ENCODE assay signal across 9 cellular contexts in genomic region chr1:154406572-154406879, GRCh38. TPM values are rescaled to one million over a fixed set of nuclear protein-coding genes. Genes with fewer than 3 reads are reported as not detected.
A peak's percentile ranks its signal among the peaks of the same experiment; 100 is the strongest.
DNase-seq lines count a peak whose midpoint lies in the region; ATAC-seq and TF ChIP-seq lines count a peak whose summit lies in the region.
"Had no signal": no experiment of that assay in that cellular context is flagged by ENCODE, and none has a peak within 500 bp of the region (broad histone marks: within the 10 kb centered on the region; RNA-seq: fewer than 3 reads in every experiment).

No MANE protein-coding gene starts in this region.

- H3K9me3 ChIP-seq in naive thymus-derived CD4-positive, alpha-beta T cell (ENCODE audit: control insufficient read depth in 2 of 3, low read length in 3 of 3): no peaks in the 10 kb centered on the region

- H3K9me3 Mint-ChIP-seq in naive thymus-derived CD4-positive, alpha-beta T cell: no peaks in the 10 kb centered on the region

- peaks cover 49 to 70% of the 10 kb centered on the region in 2 donors for H3K4me1 ChIP-seq in naive thymus-derived CD4-positive, alpha-beta T cell (ENCODE audit: control insufficient read depth in 2 of 2, insufficient read depth in 2 of 2, low read length in 2 of 2)

- peaks cover 0 to 4% (median 0%) of the 10 kb centered on the region in 5 donors for H3K27me3 Mint-ChIP-seq in naive thymus-derived CD4-positive, alpha-beta T cell

- H3K4me3 Mint-ChIP-seq in naive thymus-derived CD4-positive, alpha-beta T cell: peak overlapping the region; percentile 88 to 98 (median 96)

- POLR2A ChIA-PET in naive thymus-derived CD4-positive, alpha-beta T cell (lab: Charles Lee): interaction anchor here (0.7 to 8.8 kb wide), 14 partner anchors 11 to 555 kb away, joined by 3 to 159 read pairs (median 10); partner anchors contain the start of gene PYGO2

- H3K4me1 Mint-ChIP-seq in naive thymus-derived CD4-positive, alpha-beta T cell: peaks cover 56 to 79% (median 71%) of the 10 kb centered on the region in 7 donors

- CTCF ChIA-PET in naive thymus-derived CD4-positive, alpha-beta T cell (lab: Charles Lee): interaction anchor here (0.5 to 7.1 kb wide), 9 partner anchors 8 to 198 kb away, joined by 3 to 44 read pairs (median 5); no protein-coding TSS in a partner anchor

- ATAC-seq in naive thymus-derived CD4-positive, alpha-beta T cell: no peak
- ATAC-seq in HG03520 (IDR thresholded peaks at IDR 0.05; ENCODE audit: unreplicated experiment) (no peak), GM19455 (IDR thresholded peaks at IDR 0.05; ENCODE audit: unreplicated experiment) (no peak)

- no peaks in the 10 kb centered on the region for H3K27me3 ChIP-seq in naive thymus-derived CD4-positive, alpha-beta T cell (ENCODE audit: control insufficient read depth in 2 of 2, insufficient read depth in 2 of 2, low read length in 2 of 2)

- intact Hi-C loops in naive thymus-derived CD4-positive, alpha-beta T cell (cut with micrococcal nuclease): loop anchor here (2.0 to 10.0 kb wide), 6 partner anchors 20 to 548 kb away; partner anchors contain the start of genes HAX1 (in 1 of the 2), PBXIP1 (in 1 of the 2) and UBE2Q1 (in 1 of the 2)

- H3K4me3 ChIP-seq in coronary artery: peak overlapping the region; percentile 84
- H3K4me3 ChIP-seq in naive thymus-derived CD4-positive, alpha-beta T cell (ENCODE audit: low read length): peak overlapping the region; percentile 72

- peaks cover 3 to 11% (median 4%) of the 10 kb centered on the region in 5 donors for H3K36me3 Mint-ChIP-seq in naive thymus-derived CD4-positive, alpha-beta T cell

- peaks cover 0 to 12% (median 0%) of the 10 kb centered on the region in 3 experiments for H3K36me3 ChIP-seq in naive thymus-derived CD4-positive, alpha-beta T cell (ENCODE audit: control insufficient read depth in 2 of 3, insufficient read depth in 3 of 3, low read length in 3 of 3)

- TF ChIP-seq CTCF in 22Rv1 (IDR thresholded peaks at IDR 0.05) (no peak), coronary artery (IDR thresholded peaks at IDR 0.05) (no peak)

- peak overlapping the region; percentile 84 to 99 (median 95) for H3K27ac Mint-ChIP-seq in naive thymus-derived CD4-positive, alpha-beta T cell

- peak overlapping the region; percentile 71; the same call in 1 of the 2 replicates for H3K27ac ChIP-seq in 22Rv1
- peak overlapping the region; percentile 97 to 98 for H3K27ac ChIP-seq in coronary artery
- peak overlapping the region; percentile 75 for H3K27ac ChIP-seq in naive thymus-derived CD4-positive, alpha-beta T cell (ENCODE audit: low read depth, low read length)

- peak; percentile 25 for DNase-seq in KG1 (lab: John Stamatoyannopoulos, UW)
- DNase-seq in coronary artery (ENCODE audit: low spot score): no peak
- peak in 1 of 9 donors; percentile 13 for DNase-seq in naive thymus-derived CD4-positive, alpha-beta T cell
- no peak for DNase-seq in effector CD4-positive, alpha-beta T cell
- DNase-seq in A172 (ENCODE audit: low spot score): no peak

RNA-seq across cellular contexts. Expression of gene IL6R, which starts 1.4 kb away (rescaled TPM):
- total RNA-seq in naive thymus-derived CD4-positive, alpha-beta T cell: 10 to 100 TPM in 4 of 5 experiments, 1 to 10 TPM in 1; 5.2 to 91.6 (median 85.6) TPM
- polyA plus RNA-seq in naive thymus-derived CD4-positive, alpha-beta T cell: 10 to 100 TPM; 55.1 to 66.3 TPM
- 2.4 and 4.5 TPM in 2 replicates for total RNA-seq in A172 (2014; rRNA removed; shearing (Covaris generic))
- total RNA-seq: OCI-LY7 had no signal
